17 cellular contexts compared by ENCODE assay signal in the genomic region with DNA sequence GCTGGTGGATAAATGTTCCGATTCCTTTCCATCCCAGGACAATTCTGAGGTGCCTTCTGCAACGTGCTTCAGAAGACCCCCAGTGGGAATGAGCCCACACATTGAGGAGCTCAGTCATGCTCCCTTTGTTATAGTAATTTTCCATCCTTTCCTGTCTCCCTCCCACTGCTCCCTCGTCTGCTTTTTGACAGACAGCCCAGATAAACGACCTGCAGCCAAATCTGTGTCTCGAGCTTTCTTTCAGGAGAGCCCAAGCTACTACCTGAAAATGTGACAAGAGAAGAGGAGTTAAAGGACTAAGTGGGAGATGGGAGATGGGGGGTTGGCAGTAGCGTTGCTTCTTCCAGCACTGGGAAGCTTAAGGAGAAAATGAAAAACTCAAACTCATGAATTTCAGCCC.
A peak's percentile ranks its signal among the peaks of the same experiment; 100 is the strongest.
DNase-seq lines count a peak whose midpoint lies in the region; ATAC-seq and TF ChIP-seq lines count a peak whose summit lies in the region.
"Had no signal": no experiment of that assay in that cellular context is flagged by ENCODE, and none has a peak within 500 bp of the region (broad histone marks: within the 10 kb centered on the region; RNA-seq: fewer than 3 reads in every experiment).

No MANE protein-coding gene starts in this region.

- H3K79me2 ChIP-seq in mammary epithelial cell (ENCODE audit: insufficient read depth, low read length) (no peaks in the 10 kb centered on the region), hepatocyte (no peaks in the 10 kb centered on the region)

- H3K4me1 ChIP-seq in mammary epithelial cell (ENCODE audit: insufficient read depth, low read length) (peaks cover 11% of the 10 kb centered on the region), hepatocyte (ENCODE audit: insufficient read depth) (peaks cover 4% of the 10 kb centered on the region)

- dilution Hi-C loops in mammary epithelial cell (cut with HindIII; ENCODE audit: low sequenced_read_pairs), result no loop called here

- DNase-seq in mammary epithelial cell (no peak), MCF 10A (ENCODE audit: unreplicated experiment) (no peak), WTC11 (ENCODE audit: low spot score) (no peak), hepatocyte (ENCODE audit: low spot score) (no peak), GOT3 (lab: John Stamatoyannopoulos, UW) (no peak), HuH-7.5 (ENCODE audit: low spot score) (no peak), RWPE1 (ENCODE audit: low spot score) (no peak)
- DNase-seq: GF-D8, Kasumi-1, NCI-H1092 treated with DMSO at 0.1 percent for 48 hours, NCI-H1694 treated with DMSO at 0.1 percent for 48 hours, NCI-H2107, NCI-H510A, SIG-M5 had no signal

- intact Hi-C loops in mammary epithelial cell (cut with micrococcal nuclease) (no loop called here), MCF 10A (cut with micrococcal nuclease) (no loop called here)

- ATAC-seq in WTC11, result no peak
- ATAC-seq in HG03175 (IDR thresholded peaks at IDR 0.05; ENCODE audit: unreplicated experiment), result no peak

- H3K27me3 Mint-ChIP-seq in MCF 10A (ENCODE audit: insufficient read depth, unreplicated experiment) (peaks cover 41% of the 10 kb centered on the region), WTC11 (ENCODE audit: low read depth) (peaks cover 12% of the 10 kb centered on the region)

- 21% methylated on average over 6 of the region's 6 CpGs for WGBS in mammary epithelial cell (ENCODE audit: low coverage, missing lambda C conversion rate)
- 47% methylated on average over 6 of the region's 6 CpGs for WGBS in hepatocyte (ENCODE audit: low lambda C conversion rate, missing lambda C conversion rate)

- H3K9me3 ChIP-seq in mammary epithelial cell (replicated peaks; ENCODE audit: insufficient read depth, low read length), result no peaks in the 10 kb centered on the region
- no peaks in the 10 kb centered on the region for H3K9me3 ChIP-seq in hepatocyte (ENCODE audit: low read depth)

- no peak for TF ChIP-seq CTCF in mammary epithelial cell (conservative IDR thresholded peaks at IDR 0.05 in 1 of 2, IDR thresholded peaks at IDR 0.05 in 1 of 2; ENCODE audit: extremely low read depth in 1 of 2, insufficient read depth in 1 of 2, low read depth in 1 of 2, low read length in 2 of 2)
- TF ChIP-seq CTCF in MCF 10A (IDR thresholded peaks at IDR 0.05; ENCODE audit: unreplicated experiment), result no peak
- no peak for TF ChIP-seq CTCF in WTC11 (IDR thresholded peaks at IDR 0.05)
- no peak for TF ChIP-seq CTCF in hepatocyte (IDR thresholded peaks at IDR 0.05; ENCODE audit: poor library complexity)
- TF ChIP-seq CTCF in RWPE1 (conservative IDR thresholded peaks at IDR 0.05; ENCODE audit: low read depth), result no peak

- H3K27me3 ChIP-seq in mammary epithelial cell (ENCODE audit: insufficient read depth, low read length), result no peaks in the 10 kb centered on the region
- H3K27me3 ChIP-seq in hepatocyte, result peaks cover 7% of the 10 kb centered on the region

- no peak overlapping the region for H3K4me3 ChIP-seq in mammary epithelial cell (replicated peaks in 1 of 3; ENCODE audit: insufficient read depth in 1 of 3, low read depth in 2 of 3, low read length in 3 of 3)
- H3K4me3 ChIP-seq in hepatocyte, result no peak overlapping the region

- no peak overlapping the region for H3K4me3 Mint-ChIP-seq in MCF 10A (ENCODE audit: unreplicated experiment)
- peak overlapping the region; percentile 25; the same call in 1 of the 2 replicates for H3K4me3 Mint-ChIP-seq in WTC11
- H3K4me3 Mint-ChIP-seq: B cell, IgD-negative memory B cell had no signal

- CTCF ChIA-PET in mammary epithelial cell (lab: Charles Lee; ENCODE audit: low non-redundant PET), result no interaction called here
- CTCF ChIA-PET in MCF 10A (lab: Yijun Ruan, JAX), result interaction anchor here (0.6 to 3.7 kb wide), 18 partner anchors 10 to 1050 kb away, joined by 3 to 29 read pairs (median 4); no protein-coding TSS in a partner anchor
- CTCF ChIA-PET in WTC11 (lab: Charles Lee), result interaction anchor here (0.7 to 5.4 kb wide), 19 partner anchors 11 to 353 kb away, joined by 3 to 75 read pairs (median 6); partner anchors contain the start of gene MDM4
- CTCF ChIA-PET in RWPE1 (lab: Yijun Ruan, JAX), result interaction anchor here (0.6 to 3.4 kb wide), 8 partner anchors 10 to 390 kb away, joined by 3 to 15 read pairs (median 4); no protein-coding TSS in a partner anchor

- H3K9me3 Mint-ChIP-seq in MCF 10A (ENCODE audit: unreplicated experiment) (no peaks in the 10 kb centered on the region), WTC11 (no peaks in the 10 kb centered on the region)
- H3K9me3 Mint-ChIP-seq: IgD-negative memory B cell had no signal

- H3K4me1 Mint-ChIP-seq in MCF 10A (ENCODE audit: insufficient read depth, unreplicated experiment) (no peaks in the 10 kb centered on the region), WTC11 (peaks cover 24% of the 10 kb centered on the region)
- H3K4me1 Mint-ChIP-seq: B cell had no signal

- no peak overlapping the region for H3K9ac ChIP-seq in mammary epithelial cell (ENCODE audit: insufficient read depth, low read length)

- H3K9me2 ChIP-seq in hepatocyte (replicated peaks; ENCODE audit: insufficient read depth), result no peaks in the 10 kb centered on the region

- H4K20me1 ChIP-seq in mammary epithelial cell (ENCODE audit: insufficient read depth, low read length), result no peaks in the 10 kb centered on the region
- H4K20me1 ChIP-seq in hepatocyte (ENCODE audit: insufficient read depth, poor library complexity, severe bottlenecking), result no peaks in the 10 kb centered on the region

- H2AFZ ChIP-seq in mammary epithelial cell (ENCODE audit: low read depth, low read length) (no peak overlapping the region), hepatocyte (no peak overlapping the region)

- POLR2A ChIA-PET in MCF 10A (lab: Yijun Ruan, JAX) (interaction anchor here (0.6 to 1.2 kb wide), 2 partner anchors 142 to 359 kb away, joined by 3 to 4 read pairs; no protein-coding TSS in a partner anchor), WTC11 (lab: Charles Lee) (interaction anchor here (1.0 kb wide), 1 partner anchor 190 kb away, joined by 3 read pairs; no protein-coding TSS in a partner anchor), RWPE1 (lab: Yijun Ruan, JAX; ENCODE audit: low non-redundant PET) (no interaction called here)

- H3K4me2 ChIP-seq in mammary epithelial cell (ENCODE audit: insufficient read depth, low read depth, low read length) (peak overlapping the region; percentile 43), hepatocyte (peak overlapping the region; percentile 62)

- H3K36me3 ChIP-seq in mammary epithelial cell (ENCODE audit: insufficient read depth, low read length), result no peaks in the 10 kb centered on the region
- no peaks in the 10 kb centered on the region for H3K36me3 ChIP-seq in hepatocyte (replicated peaks; ENCODE audit: insufficient read depth, low read depth)

- BruUV-seq in mammary epithelial cell (replicated peaks; lab: Mats Ljungman, UMichigan) (no TSS peak), MCF 10A (replicated peaks; lab: Mats Ljungman, UMichigan) (no TSS peak)

- in situ Hi-C loops in mammary epithelial cell (cut with MboI; ENCODE audit: low sequenced_read_pairs in 2 of 2), result no loop called here

- H3K27ac ChIP-seq in mammary epithelial cell (ENCODE audit: insufficient read depth, low read depth, low read length) (no peak overlapping the region), hepatocyte (no peak overlapping the region), RWPE1 (no peak overlapping the region)

- H3K27ac Mint-ChIP-seq in MCF 10A (ENCODE audit: low read depth, unreplicated experiment) (no peak overlapping the region), WTC11 (no peak overlapping the region)
- H3K27ac Mint-ChIP-seq: B cell, IgD-negative memory B cell had no signal

- no peaks in the 10 kb centered on the region for H3K36me3 Mint-ChIP-seq in MCF 10A (ENCODE audit: insufficient read depth, unreplicated experiment)
- no peaks in the 10 kb centered on the region for H3K36me3 Mint-ChIP-seq in WTC11
- H3K36me3 Mint-ChIP-seq: IgD-negative memory B cell had no signal

TF ChIP-seq in WTC11, 78 proteins besides CTCF, POLR2A, EP300 and RAD21 (continues in another document):
- TF ChIP-seq, protein P1, sequence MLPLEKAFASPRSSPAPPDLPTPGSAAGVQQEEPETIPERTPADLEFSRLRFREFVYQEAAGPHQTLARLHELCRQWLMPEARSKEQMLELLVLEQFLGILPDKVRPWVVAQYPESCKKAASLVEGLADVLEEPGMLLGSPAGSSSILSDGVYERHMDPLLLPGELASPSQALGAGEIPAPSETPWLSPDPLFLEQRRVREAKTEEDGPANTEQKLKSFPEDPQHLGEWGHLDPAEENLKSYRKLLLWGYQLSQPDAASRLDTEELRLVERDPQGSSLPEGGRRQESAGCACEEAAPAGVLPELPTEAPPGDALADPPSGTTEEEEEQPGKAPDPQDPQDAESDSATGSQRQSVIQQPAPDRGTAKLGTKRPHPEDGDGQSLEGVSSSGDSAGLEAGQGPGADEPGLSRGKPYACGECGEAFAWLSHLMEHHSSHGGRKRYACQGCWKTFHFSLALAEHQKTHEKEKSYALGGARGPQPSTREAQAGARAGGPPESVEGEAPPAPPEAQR (CRISPR knock-in tag; IDR thresholded peaks at IDR 0.05), result no peak
- TF ChIP-seq NFATC4 (CRISPR knock-in tag; IDR thresholded peaks at IDR 0.05) (no peak), ZNF281 (CRISPR knock-in tag; IDR thresholded peaks at IDR 0.05) (no peak)
- TF ChIP-seq, protein P2, sequence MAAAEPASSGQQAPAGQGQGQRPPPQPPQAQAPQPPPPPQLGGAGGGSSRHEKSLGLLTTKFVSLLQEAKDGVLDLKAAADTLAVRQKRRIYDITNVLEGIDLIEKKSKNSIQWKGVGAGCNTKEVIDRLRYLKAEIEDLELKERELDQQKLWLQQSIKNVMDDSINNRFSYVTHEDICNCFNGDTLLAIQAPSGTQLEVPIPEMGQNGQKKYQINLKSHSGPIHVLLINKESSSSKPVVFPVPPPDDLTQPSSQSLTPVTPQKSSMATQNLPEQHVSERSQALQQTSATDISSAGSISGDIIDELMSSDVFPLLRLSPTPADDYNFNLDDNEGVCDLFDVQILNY (CRISPR knock-in tag; IDR thresholded peaks at IDR 0.05), result no peak
